13 cellular contexts compared by ENCODE assay signal in the genomic region with DNA sequence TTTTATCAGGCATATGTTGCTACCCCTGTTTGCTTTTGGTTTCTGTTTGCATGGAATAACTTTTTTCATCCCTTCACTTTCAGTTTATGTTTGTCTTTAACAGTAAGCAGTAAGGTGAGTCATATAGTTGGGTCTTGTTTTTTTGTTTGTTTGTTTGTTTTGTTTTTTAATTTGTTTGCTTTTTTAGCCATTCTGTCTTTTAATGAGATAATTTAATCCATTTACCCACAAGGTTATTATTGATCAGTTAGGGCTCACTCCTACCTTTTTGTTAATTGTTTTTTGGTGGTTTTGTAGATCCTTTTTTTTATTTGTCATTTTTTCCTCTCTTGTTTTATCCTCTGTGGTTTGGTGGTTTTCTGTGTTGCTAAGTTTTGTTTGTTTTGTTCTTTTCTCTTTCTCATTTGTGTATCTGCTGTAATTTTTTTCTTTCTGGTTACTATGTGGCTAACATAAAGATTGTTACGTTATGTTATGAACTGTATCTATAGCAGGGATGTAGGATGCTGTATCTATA.
DNase-seq lines count a peak whose midpoint lies in the region; ATAC-seq, FAIRE-seq and TF ChIP-seq lines count a peak whose summit lies in the region.
"Had no signal": no experiment of that assay in that cellular context is flagged by ENCODE, and none has a peak within 500 bp of the region (broad histone marks: within the 10 kb centered on the region; RNA-seq: fewer than 3 reads in every experiment).

No MANE protein-coding gene starts in this region.

- H3K27me3 ChIP-seq in SK-N-SH (ENCODE audit: insufficient read depth) = no peaks in the 10 kb centered on the region
- H3K27me3 ChIP-seq: transverse colon had no signal

- peak; percentile 63 for FAIRE-seq in kidney (lab: Jason Lieb, UNC)
- FAIRE-seq: A204.1 had no signal

- CTCF ChIA-PET in SK-N-SH (lab: Yijun Ruan, JAX) = no interaction called here

- H3K4me1 ChIP-seq in SK-N-SH (ENCODE audit: control insufficient read depth in 1 of 2, insufficient read depth in 2 of 2, low read depth in 1 of 2, low read length in 1 of 2) (no peaks in the 10 kb centered on the region), kidney (ENCODE audit: control insufficient read depth in 1 of 2, insufficient read depth in 1 of 2, low read depth in 1 of 2, low read length in 2 of 2) (no peaks in the 10 kb centered on the region)
- H3K4me1 ChIP-seq: prostate gland, transverse colon had no signal

- POLR2A ChIA-PET in SK-N-SH (lab: Yijun Ruan, JAX) = no interaction called here

- TF ChIP-seq EP300 in SK-N-SH (IDR thresholded peaks at IDR 0.05; ENCODE audit: borderline replicate concordance in 1 of 2, low read depth in 1 of 2, low read length in 1 of 2) = no peak

- H3K27ac ChIP-seq in SK-N-SH (ENCODE audit: low read depth in 2 of 2, low read length in 1 of 2) (no peak overlapping the region), kidney (ENCODE audit: low read depth in 2 of 2, low read length in 2 of 2) (no peak overlapping the region)
- H3K27ac ChIP-seq: prostate gland, transverse colon had no signal

- no peak for TF ChIP-seq RAD21 in SK-N-SH (IDR thresholded peaks at IDR 0.05; ENCODE audit: low read length)

- peak overlapping the region; percentile 11; the same call in 1 of the 2 replicates for H3K4me2 ChIP-seq in SK-N-SH

- no peaks in the 10 kb centered on the region for H3F3A ChIP-seq in SK-N-SH (replicated peaks; ENCODE audit: insufficient read depth)

- no peak overlapping the region for H3K9ac ChIP-seq in SK-N-SH
- H3K9ac ChIP-seq in kidney (ENCODE audit: low read length in 2 of 2) = no peak overlapping the region

- H4K20me1 ChIP-seq in SK-N-SH (ENCODE audit: insufficient read depth) = no peaks in the 10 kb centered on the region

- H3K79me2 ChIP-seq in SK-N-SH (ENCODE audit: insufficient read depth) = no peaks in the 10 kb centered on the region

- ATAC-seq in SK-N-SH treated with all-trans-retinoic acid at 6 μM for 48 hours (no peak), HG02610 (IDR thresholded peaks at IDR 0.05; ENCODE audit: unreplicated experiment) (peak; percentile 97), HG03432 (IDR thresholded peaks at IDR 0.05; ENCODE audit: unreplicated experiment) (peak; percentile 97)

- H2AFZ ChIP-seq in SK-N-SH (ENCODE audit: low read depth) = no peak overlapping the region

- no peak for TF ChIP-seq CTCF in SK-N-SH (IDR thresholded peaks at IDR 0.05)
- no peak for TF ChIP-seq CTCF in kidney (IDR thresholded peaks at IDR 0.05; ENCODE audit: borderline replicate concordance, extremely low read depth, insufficient read depth)
- TF ChIP-seq CTCF in GM10266 (IDR thresholded peaks at IDR 0.05; ENCODE audit: control insufficient read depth, insufficient read depth, low read depth, missing control alignments) = no peak

- H3K4me3 ChIP-seq in SK-N-SH (ENCODE audit: low read depth in 2 of 2, low read length in 1 of 2) (no peak overlapping the region), kidney (ENCODE audit: low read length in 2 of 2) (no peak overlapping the region)
- H3K4me3 ChIP-seq: prostate gland, transverse colon had no signal

- no peaks in the 10 kb centered on the region for H3K9me2 ChIP-seq in SK-N-SH

- intact Hi-C loops in kidney (cut with DNase I) = no loop called here

- 30% methylated on average over 1 of the region's 1 CpG for WGBS in SK-N-SH (ENCODE audit: low lambda C conversion rate)

- H3K9me3 ChIP-seq in SK-N-SH = no peaks in the 10 kb centered on the region
- H3K9me3 ChIP-seq in kidney (ENCODE audit: control insufficient read depth in 1 of 2, low read length in 2 of 2) = no peaks in the 10 kb centered on the region
- H3K9me3 ChIP-seq: prostate gland, transverse colon had no signal

- DNase-seq in SK-N-SH (no peak), kidney (no peak), GM10266 (ENCODE audit: extremely low spot score) (no peak), NCI-H1694 treated with DMSO at 0.1 percent for 48 hours (lab: John Stamatoyannopoulos, UW) (no peak), COLO668 (lab: John Stamatoyannopoulos, UW; ENCODE audit: unreplicated experiment) (no peak)
- DNase-seq: foreskin melanocyte, T-helper 9 cell, transverse colon had no signal

- H3K36me3 ChIP-seq in SK-N-SH (replicated peaks in 1 of 2; ENCODE audit: control insufficient read depth in 1 of 2, insufficient read depth in 2 of 2, low read length in 1 of 2) = no peaks in the 10 kb centered on the region
- H3K36me3 ChIP-seq in kidney (ENCODE audit: control insufficient read depth in 1 of 2, insufficient read depth in 2 of 2, low read length in 2 of 2) = no peaks in the 10 kb centered on the region
- H3K36me3 ChIP-seq: prostate gland, transverse colon had no signal

TF ChIP-seq in SK-N-SH, 30 proteins besides CTCF, POLR2A, EP300 and RAD21:
- TF ChIP-seq, protein P1, sequence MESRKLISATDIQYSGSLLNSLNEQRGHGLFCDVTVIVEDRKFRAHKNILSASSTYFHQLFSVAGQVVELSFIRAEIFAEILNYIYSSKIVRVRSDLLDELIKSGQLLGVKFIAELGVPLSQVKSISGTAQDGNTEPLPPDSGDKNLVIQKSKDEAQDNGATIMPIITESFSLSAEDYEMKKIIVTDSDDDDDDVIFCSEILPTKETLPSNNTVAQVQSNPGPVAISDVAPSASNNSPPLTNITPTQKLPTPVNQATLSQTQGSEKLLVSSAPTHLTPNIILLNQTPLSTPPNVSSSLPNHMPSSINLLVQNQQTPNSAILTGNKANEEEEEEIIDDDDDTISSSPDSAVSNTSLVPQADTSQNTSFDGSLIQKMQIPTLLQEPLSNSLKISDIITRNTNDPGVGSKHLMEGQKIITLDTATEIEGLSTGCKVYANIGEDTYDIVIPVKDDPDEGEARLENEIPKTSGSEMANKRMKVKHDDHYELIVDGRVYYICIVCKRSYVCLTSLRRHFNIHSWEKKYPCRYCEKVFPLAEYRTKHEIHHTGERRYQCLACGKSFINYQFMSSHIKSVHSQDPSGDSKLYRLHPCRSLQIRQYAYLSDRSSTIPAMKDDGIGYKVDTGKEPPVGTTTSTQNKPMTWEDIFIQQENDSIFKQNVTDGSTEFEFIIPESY (IDR thresholded peaks at IDR 0.05; ENCODE audit: borderline replicate concordance, low read depth) = no peak
- TF ChIP-seq RXRA (IDR thresholded peaks at IDR 0.05; ENCODE audit: borderline replicate concordance, low read depth) (no peak), GABPA (IDR thresholded peaks at IDR 0.05; ENCODE audit: low read depth) (no peak)

TF ChIP-seq in SK-N-SH treated with all-trans-retinoic acid at 6 μM for 48 hours, 23 proteins besides CTCF, POLR2A, EP300 and RAD21:
- TF ChIP-seq ZNF8 (CRISPR knock-in tag; IDR thresholded peaks at IDR 0.05) (no peak), ZNF565 (CRISPR knock-in tag; conservative IDR thresholded peaks at IDR 0.05; ENCODE audit: low read depth) (no peak), ARNTL (CRISPR knock-in tag; IDR thresholded peaks at IDR 0.05; ENCODE audit: borderline replicate concordance, low read depth) (no peak), OSR1 (CRISPR knock-in tag; IDR thresholded peaks at IDR 0.05) (no peak), ESRRG (CRISPR knock-in tag; IDR thresholded peaks at IDR 0.05) (no peak), TCF4 (CRISPR knock-in tag; IDR thresholded peaks at IDR 0.05; ENCODE audit: borderline replicate concordance) (no peak), GLIS3 (CRISPR knock-in tag; IDR thresholded peaks at IDR 0.05) (no peak), TOX (CRISPR knock-in tag; IDR thresholded peaks at IDR 0.05; ENCODE audit: borderline replicate concordance) (no peak), BACH2 (CRISPR knock-in tag; IDR thresholded peaks at IDR 0.05; ENCODE audit: borderline replicate concordance) (no peak), ZC3H10 (CRISPR knock-in tag; IDR thresholded peaks at IDR 0.05) (no peak), ZFP3 (CRISPR knock-in tag; IDR thresholded peaks at IDR 0.05) (no peak)
